In the genomic region with DNA sequence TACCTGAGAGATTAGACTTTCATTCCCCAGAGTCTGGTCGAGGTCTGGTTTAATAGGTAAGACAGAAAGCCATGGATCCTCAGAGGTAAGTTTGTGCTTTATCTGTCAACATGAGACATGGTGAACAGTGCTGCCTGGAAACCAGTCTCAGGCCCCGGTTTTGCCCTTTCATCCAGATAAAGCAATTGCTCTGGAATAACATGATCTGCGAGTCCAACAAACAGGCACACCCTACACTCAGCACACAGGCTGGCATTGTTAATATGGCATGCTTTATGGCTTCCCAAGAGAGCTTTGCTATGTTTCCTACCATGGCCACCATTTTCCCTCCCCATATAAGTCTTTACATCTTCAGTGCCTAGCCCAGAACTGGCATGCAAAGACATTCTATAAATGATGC, we compare ENCODE assay signal across 28 cellular contexts.
"Had no signal": no experiment of that assay in that cellular context is flagged by ENCODE, and none has a peak within 500 bp of the region (broad histone marks: within the 10 kb centered on the region; RNA-seq: fewer than 3 reads in every experiment).

No MANE protein-coding gene starts in this region.

- ATAC-seq: gastroesophageal sphincter, left cardiac atrium, natural killer cell had no signal

- H3K27me3 ChIP-seq: ascending aorta, cardiac muscle cell, dorsolateral prefrontal cortex, gastroesophageal sphincter, hepatocyte, neural progenitor cell, right atrium auricular region, tibial nerve had no signal

- H3K4me2 ChIP-seq: hepatocyte, neural progenitor cell had no signal

- H3K27ac ChIP-seq: ascending aorta, cardiac muscle cell, coronary artery, dorsolateral prefrontal cortex, gastroesophageal sphincter, hepatocyte, neural progenitor cell, right atrium auricular region, tibial nerve had no signal

- DNase-seq: activated CD4-positive, alpha-beta T cell treated with anti-CD3 and anti-CD28 coated beads for 4 hours; activated CD4-positive, alpha-beta T cell treated with anti-CD3 and anti-CD28 coated beads, Interleukin-2, amount 50 U/mL, for 4 hours; activated CD4-positive, CD25-positive, alpha-beta regulatory T cell; activated CD8-positive, alpha-beta memory T cell treated with anti-CD3 and anti-CD28 coated beads for 24 hours; activated effector memory CD4-positive, alpha-beta T cell treated with anti-CD3 and anti-CD28 coated beads, Interleukin-2, amount 50 U/mL, for 16 hours; activated naive CD4-positive, alpha-beta T cell treated with anti-CD3 and anti-CD28 coated beads, Interleukin-2, amount 10 ng/mL, durations not matched to agents 7 days and 5 days; activated naive CD8-positive, alpha-beta T cell treated with anti-CD3 and anti-CD28 coated beads, Interleukin-2, amount 10 ng/mL, durations not matched to agents 7 days and 5 days; activated T-cell treated with anti-CD3 and anti-CD28 coated beads, Interleukin-2, amount 50 U/mL, for 1 hour; cerebellar nuclear complex; dorsolateral prefrontal cortex; effector memory CD4-positive, alpha-beta T cell; erythroblast; islet precursor cell; left cardiac atrium; midbrain; natural killer cell; occipital lobe; stimulated activated CD4-positive, alpha-beta T cell treated with anti-CD3 and anti-CD28 coated beads, Interleukin-2, amount 100 ng/mL, for 48 hours; stimulated activated naive CD4-positive, alpha-beta T cell treated with Interleukin-2 at 50 U/mL for 16 hours; T-helper 1 cell had no signal

- H3K9me3 ChIP-seq: ascending aorta, gastroesophageal sphincter, right atrium auricular region, tibial nerve had no signal

- H2AFZ ChIP-seq: hepatocyte, neural progenitor cell had no signal

- H3K36me3 ChIP-seq: ascending aorta, cardiac muscle cell, gastroesophageal sphincter, neural progenitor cell, right atrium auricular region, tibial nerve had no signal

- H3K4me1 ChIP-seq: ascending aorta, neural progenitor cell, right atrium auricular region had no signal

- H3K79me2 ChIP-seq: hepatocyte had no signal

- H3K9ac ChIP-seq: neural progenitor cell had no signal

- H3K4me3 ChIP-seq: ascending aorta, cardiac muscle cell, coronary artery, dorsolateral prefrontal cortex, gastroesophageal sphincter, hepatocyte, neural progenitor cell, right atrium auricular region, tibial nerve had no signal
